8 cellular contexts compared by ENCODE assay signal in the genomic region with DNA sequence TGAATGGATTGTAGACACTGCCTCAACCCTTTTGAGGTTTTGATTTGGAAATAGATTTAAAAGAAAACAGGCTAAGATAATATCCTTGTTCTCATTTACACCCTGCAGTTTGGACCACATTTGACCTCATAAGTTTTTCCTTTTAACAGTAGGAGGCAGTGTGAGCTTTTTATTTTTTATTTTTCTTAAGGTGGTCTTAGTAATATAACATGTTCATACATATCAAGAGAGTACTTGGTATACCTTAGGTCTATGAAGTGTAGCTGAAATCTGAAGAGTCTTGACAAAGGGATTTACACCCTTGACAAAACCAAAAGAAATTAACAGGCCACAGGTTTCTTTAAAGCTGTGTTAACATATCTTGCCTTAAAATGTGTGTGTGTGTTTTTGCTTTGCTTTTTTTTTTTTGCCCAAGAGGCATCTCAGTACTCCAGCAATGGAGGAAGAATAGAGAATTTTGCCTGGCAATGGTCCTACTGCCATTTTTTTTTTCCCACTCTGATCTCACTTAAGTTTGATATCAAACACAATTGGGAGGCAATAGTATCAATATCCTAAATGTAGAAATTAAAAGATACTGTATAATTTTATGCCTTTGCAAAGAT.
DNase-seq lines count a peak whose midpoint lies in the region; ATAC-seq and TF ChIP-seq lines count a peak whose summit lies in the region.

No MANE protein-coding gene starts in this region.

- H3K4me1 Mint-ChIP-seq in stimulated activated naive CD8-positive, alpha-beta T cell treated with anti-CD3 and anti-CD28 coated beads, Interleukin-15, Interleukin-2, amounts not matched to agents 100 ng/mL and 50 ng/mL, for 24 hours (ENCODE audit: low read depth): peaks cover 55% of the 10 kb centered on the region

- no peak for TF ChIP-seq CTCF in WI38 (IDR thresholded peaks at IDR 0.05; ENCODE audit: low read depth, low read length)

- no peaks in the 10 kb centered on the region for H3K27me3 Mint-ChIP-seq in stimulated activated naive CD8-positive, alpha-beta T cell treated with anti-CD3 and anti-CD28 coated beads, Interleukin-15, Interleukin-2, amounts not matched to agents 100 ng/mL and 50 ng/mL, for 24 hours

- H3K4me3 ChIP-seq in WI38 (ENCODE audit: low read depth, low read length): peak overlapping the region; percentile 90
- H3K4me3 ChIP-seq in iPS-11a (ENCODE audit: low read depth, low read length): peak overlapping the region; percentile 24

- no peak for ATAC-seq in stimulated activated naive CD8-positive, alpha-beta T cell treated with anti-CD3 and anti-CD28 coated beads, Interleukin-15, Interleukin-2, amounts not matched to agents 100 U/mL and 50 U/mL, for 24 hours

- H3K27ac Mint-ChIP-seq in stimulated activated naive CD8-positive, alpha-beta T cell treated with anti-CD3 and anti-CD28 coated beads, Interleukin-15, Interleukin-2, amounts not matched to agents 100 ng/mL and 50 ng/mL, for 24 hours: peak overlapping the region; percentile 47

- H3K4me3 Mint-ChIP-seq in stimulated activated naive CD8-positive, alpha-beta T cell treated with anti-CD3 and anti-CD28 coated beads, Interleukin-15, Interleukin-2, amounts not matched to agents 100 ng/mL and 50 ng/mL, for 24 hours: peak overlapping the region; percentile 95

- no peaks in the 10 kb centered on the region for H3K9me3 Mint-ChIP-seq in stimulated activated naive CD8-positive, alpha-beta T cell treated with anti-CD3 and anti-CD28 coated beads, Interleukin-15, Interleukin-2, amounts not matched to agents 100 ng/mL and 50 ng/mL, for 24 hours

- DNase-seq in stimulated activated naive CD8-positive, alpha-beta T cell treated with anti-CD3 and anti-CD28 coated beads, Interleukin-15, Interleukin-2, amounts not matched to agents 100 U/mL and 50 U/mL, for 24 hours: no peak
- no peak for DNase-seq in stimulated activated CD8-positive, alpha-beta memory T cell treated with anti-CD3 and anti-CD28 coated beads, Interleukin-4, amount 100 ng/mL, for 48 hours
- DNase-seq in COLO668 (lab: John Stamatoyannopoulos, UW; ENCODE audit: unreplicated experiment) (no peak), cortex of kidney (lab: John Stamatoyannopoulos, UW) (no peak), NCI-H1436 treated with DMSO at 0.1 percent for 48 hours (lab: John Stamatoyannopoulos, UW) (no peak)

- H3K36me3 Mint-ChIP-seq in stimulated activated naive CD8-positive, alpha-beta T cell treated with anti-CD3 and anti-CD28 coated beads, Interleukin-15, Interleukin-2, amounts not matched to agents 100 ng/mL and 50 ng/mL, for 24 hours (ENCODE audit: low read depth): peaks cover 37% of the 10 kb centered on the region
